ENCODE assay signal across 1 cellular context in the genomic region with DNA sequence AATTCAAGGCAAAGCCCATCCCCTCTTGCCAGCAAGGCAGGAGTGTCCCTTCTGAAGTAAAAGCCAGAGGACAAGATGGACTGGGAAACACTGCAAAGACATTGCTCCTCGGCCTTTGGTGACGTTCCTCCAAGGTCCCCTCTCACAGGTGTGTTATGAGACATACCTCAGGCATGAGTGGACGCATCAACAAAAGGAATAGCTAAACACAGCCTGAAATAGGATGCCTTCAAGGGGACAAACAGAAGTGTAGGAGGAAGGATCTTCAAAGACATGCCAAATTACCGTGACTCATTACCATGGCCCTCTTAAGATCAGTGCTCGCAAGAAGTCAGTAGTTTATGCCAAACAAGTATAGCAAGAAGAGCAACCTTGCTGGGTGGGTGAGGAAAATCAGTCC.
TF ChIP-seq lines count a peak whose summit lies in the region.

No MANE protein-coding gene starts in this region.

TF ChIP-seq in K562, 482 proteins besides CTCF, POLR2A, EP300 and RAD21:
- no peak for TF ChIP-seq RBM15 (IDR thresholded peaks at IDR 0.05; ENCODE audit: insufficient read depth, low read length)
- TF ChIP-seq RBM34 (IDR thresholded peaks at IDR 0.05; ENCODE audit: borderline replicate concordance, insufficient read depth, low read length) = no peak
- no peak for TF ChIP-seq SIN3B (IDR thresholded peaks at IDR 0.05; ENCODE audit: low read depth)
- no peak for TF ChIP-seq FOS (IDR thresholded peaks at IDR 0.05; ENCODE audit: extremely low read depth, insufficient read length)
- TF ChIP-seq ZFPM2 (CRISPR knock-in tag; IDR thresholded peaks at IDR 0.05) = no peak
- no peak for TF ChIP-seq TEAD1 (CRISPR knock-in tag; IDR thresholded peaks at IDR 0.05)
- no peak for TF ChIP-seq TCFL5 (CRISPR knock-in tag; conservative IDR thresholded peaks at IDR 0.05)
- TF ChIP-seq THRAP3 (IDR thresholded peaks at IDR 0.05; ENCODE audit: borderline replicate concordance) = no peak
- no peak for TF ChIP-seq NCOA1 (IDR thresholded peaks at IDR 0.05; ENCODE audit: low read depth)
- no peak for TF ChIP-seq SAP30 (IDR thresholded peaks at IDR 0.05; ENCODE audit: borderline replicate concordance, insufficient read depth, low read depth, low read length, poor library complexity, severe bottlenecking)
- TF ChIP-seq ZNF778 (CRISPR knock-in tag; IDR thresholded peaks at IDR 0.05) = no peak
- TF ChIP-seq TEAD4 (IDR thresholded peaks at IDR 0.05; ENCODE audit: low read length) = no peak
- TF ChIP-seq TEAD4 (CRISPR knock-in tag; IDR thresholded peaks at IDR 0.05; ENCODE audit: borderline replicate concordance) = no peak
- TF ChIP-seq NEUROD1 (IDR thresholded peaks at IDR 0.05; ENCODE audit: borderline replicate concordance, low read depth, low read length, partially characterized antibody) = no peak
- TF ChIP-seq MTA1 (IDR thresholded peaks at IDR 0.05; ENCODE audit: borderline replicate concordance) = no peak
- TF ChIP-seq SMARCB1 (IDR thresholded peaks at IDR 0.05; ENCODE audit: insufficient read length, low read depth) = no peak
